1 cellular context compared by ENCODE assay signal in genomic region chr5:176446884-176447537, GRCh38.
TF ChIP-seq lines count a peak whose summit lies in the region.

No MANE protein-coding gene starts in this region.

TF ChIP-seq in GM23338, 12 proteins besides CTCF, POLR2A, EP300 and RAD21 (continued from another document):
- TF ChIP-seq REST (IDR thresholded peaks at IDR 0.05; ENCODE audit: unreplicated experiment) (no peak), ZNF331 (CRISPR knock-in tag; IDR thresholded peaks at IDR 0.05; ENCODE audit: low read depth) (no peak), NANOG (IDR thresholded peaks at IDR 0.05; ENCODE audit: borderline replicate concordance) (no peak), CREB1 (CRISPR knock-in tag; IDR thresholded peaks at IDR 0.05; ENCODE audit: low read depth) (no peak), JUNB (IDR thresholded peaks at IDR 0.05; ENCODE audit: unreplicated experiment) (no peak), EZH2phosphoT487 (IDR thresholded peaks at IDR 0.05; ENCODE audit: unreplicated experiment) (no peak), ZNF114 (CRISPR knock-in tag; IDR thresholded peaks at IDR 0.05) (no peak), ZNF462 (CRISPR knock-in tag; IDR thresholded peaks at IDR 0.05) (no peak)
TF ChIP-seq in GM23338: peak in this region for 0.
